11 cellular contexts compared by ENCODE assay signal in the genomic region with DNA sequence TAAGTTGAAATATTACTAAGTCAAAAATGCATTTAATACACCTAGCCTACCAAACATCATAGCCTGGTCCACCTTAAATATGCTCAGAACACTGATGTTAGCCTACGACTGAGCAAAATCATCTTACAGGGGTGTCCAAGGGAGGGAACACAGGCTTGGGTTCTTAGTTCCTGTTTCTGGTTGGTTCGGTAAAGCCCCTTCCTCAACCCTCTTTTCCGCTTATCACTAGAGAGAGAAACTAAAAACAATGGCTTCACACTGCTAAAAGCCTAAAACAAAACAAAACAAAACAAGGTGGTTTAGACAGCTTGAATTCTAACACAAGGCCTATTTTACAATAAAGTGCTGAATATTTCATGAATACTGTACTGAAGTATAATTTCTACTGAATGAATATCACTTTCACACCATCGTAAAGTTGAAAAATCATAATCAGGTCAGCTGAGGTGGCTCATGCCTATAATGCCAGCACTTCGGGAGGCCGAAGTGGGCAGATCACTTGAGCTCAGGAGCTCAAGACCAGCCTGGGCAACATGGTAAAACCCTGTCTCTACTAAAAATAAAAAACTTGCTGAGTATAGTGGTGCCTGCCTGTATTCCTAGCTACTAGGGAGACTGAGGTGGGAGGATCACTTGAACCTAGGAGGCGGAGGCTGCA.
DNase-seq lines count a peak whose midpoint lies in the region; ATAC-seq, FAIRE-seq and TF ChIP-seq lines count a peak whose summit lies in the region.
"Had no signal": no experiment of that assay in that cellular context is flagged by ENCODE, and none has a peak within 500 bp of the region (broad histone marks: within the 10 kb centered on the region; RNA-seq: fewer than 3 reads in every experiment).

No MANE protein-coding gene starts in this region.

- intact Hi-C loops in activated B cell treated with CpG ODN at 0.5 μM for 24 hours (cut with micrococcal nuclease), result loop anchor here (1.0 to 2.0 kb wide), 4 partner anchors 9 to 118 kb away; a partner anchor contains a TSS
- intact Hi-C loops in upper lobe of right lung (cut with DNase I), result no loop called here
- intact Hi-C loops in breast epithelium (cut with DNase I; ENCODE audit: low total_unique reads), result no loop called here

- DNase-seq in activated naive CD4-positive, alpha-beta T cell treated with anti-CD3 and anti-CD28 coated beads, Interleukin-2, amount 10 ng/mL, durations not matched to agents 7 days and 5 days, result no peak
- DNase-seq in activated naive CD4-positive, alpha-beta T cell treated with anti-CD3 and anti-CD28 coated beads, Interleukin-2, amount 50 U/mL, for 16 hours, result no peak
- DNase-seq in activated B cell treated with CpG ODN at 0.5 μM for 24 hours, result no peak
- DNase-seq in upper lobe of right lung, result no peak
- DNase-seq in breast epithelium (ENCODE audit: low spot score in 2 of 2), result no peak
- no peak for DNase-seq in stimulated activated CD8-positive, alpha-beta memory T cell treated with anti-CD3 and anti-CD28 coated beads, Interleukin-4, amount 100 ng/mL, for 48 hours
- DNase-seq in frontal cortex (ENCODE audit: low spot score in 2 of 2), result no peak
- DNase-seq: IMR-90 had no signal

- H3K27me3 ChIP-seq in upper lobe of right lung, result no peaks in the 10 kb centered on the region
- no peaks in the 10 kb centered on the region for H3K27me3 ChIP-seq in breast epithelium

- H3K4me3 ChIP-seq in upper lobe of right lung (no peak overlapping the region), breast epithelium (no peak overlapping the region)

- H3K27ac ChIP-seq in upper lobe of right lung (no peak overlapping the region), breast epithelium (no peak overlapping the region)
- H3K27ac ChIP-seq: C4-2B, VCaP had no signal

- H3K4me3 Mint-ChIP-seq in activated naive CD4-positive, alpha-beta T cell treated with anti-CD3 and anti-CD28 coated beads, Interleukin-2, amount 10 ng/mL, durations not matched to agents 7 days and 5 days, result peak overlapping the region; percentile 55
- peak overlapping the region; percentile 81 for H3K4me3 Mint-ChIP-seq in activated B cell treated with CpG ODN at 0.5 μM for 24 hours

- POLR2A ChIA-PET in activated B cell treated with CpG ODN at 0.5 μM for 24 hours (lab: Charles Lee), result interaction anchor here (1.0 to 2.3 kb wide), 3 partner anchors 40 to 118 kb away, joined by 4 to 11 read pairs (median 6); a partner anchor contains a TSS

- TF ChIP-seq CTCF in activated B cell treated with CpG ODN at 0.5 μM for 24 hours (IDR thresholded peaks at IDR 0.05) (no peak), upper lobe of right lung (IDR thresholded peaks at IDR 0.05) (no peak), breast epithelium (IDR thresholded peaks at IDR 0.05) (no peak)

- no peaks in the 10 kb centered on the region for H3K36me3 ChIP-seq in upper lobe of right lung
- H3K36me3 ChIP-seq in breast epithelium, result no peaks in the 10 kb centered on the region

- no peaks in the 10 kb centered on the region for H3K27me3 Mint-ChIP-seq in activated naive CD4-positive, alpha-beta T cell treated with anti-CD3 and anti-CD28 coated beads, Interleukin-2, amount 10 ng/mL, durations not matched to agents 7 days and 5 days
- no peaks in the 10 kb centered on the region for H3K27me3 Mint-ChIP-seq in activated B cell treated with CpG ODN at 0.5 μM for 24 hours

- H3K36me3 Mint-ChIP-seq in activated naive CD4-positive, alpha-beta T cell treated with anti-CD3 and anti-CD28 coated beads, Interleukin-2, amount 10 ng/mL, durations not matched to agents 7 days and 5 days, result peaks cover 12% of the 10 kb centered on the region
- peaks cover 10% of the 10 kb centered on the region for H3K36me3 Mint-ChIP-seq in activated B cell treated with CpG ODN at 0.5 μM for 24 hours (ENCODE audit: low read depth)

- H3K27ac Mint-ChIP-seq in activated naive CD4-positive, alpha-beta T cell treated with anti-CD3 and anti-CD28 coated beads, Interleukin-2, amount 10 ng/mL, durations not matched to agents 7 days and 5 days, result peak overlapping the region; percentile 84
- H3K27ac Mint-ChIP-seq in activated B cell treated with CpG ODN at 0.5 μM for 24 hours, result peak overlapping the region; percentile 94

- peaks cover 28% of the 10 kb centered on the region for H3K4me1 ChIP-seq in upper lobe of right lung
- peaks cover 0 to 5% of the 10 kb centered on the region in 2 donors for H3K4me1 ChIP-seq in breast epithelium

- H3K4me1 Mint-ChIP-seq in activated naive CD4-positive, alpha-beta T cell treated with anti-CD3 and anti-CD28 coated beads, Interleukin-2, amount 10 ng/mL, durations not matched to agents 7 days and 5 days, result peaks cover 47% of the 10 kb centered on the region
- H3K4me1 Mint-ChIP-seq in activated B cell treated with CpG ODN at 0.5 μM for 24 hours, result peaks cover 77% of the 10 kb centered on the region

- no peak for FAIRE-seq in frontal cortex (lab: Jason Lieb, UNC)

- no peak for TF ChIP-seq POLR2A in breast epithelium (IDR thresholded peaks at IDR 0.05)

- H3K9me3 ChIP-seq in upper lobe of right lung (no peaks in the 10 kb centered on the region), breast epithelium (no peaks in the 10 kb centered on the region)

- CTCF ChIA-PET in activated naive CD4-positive, alpha-beta T cell treated with anti-CD3 and anti-CD28 coated beads, Interleukin-2, amount 10 ng/mL, durations not matched to agents 7 days and 5 days (lab: Charles Lee), result interaction anchor here (1.3 to 1.5 kb wide), 2 partner anchors 53 to 190 kb away, joined by 3 to 4 read pairs; no protein-coding TSS in a partner anchor
- CTCF ChIA-PET in activated B cell treated with CpG ODN at 0.5 μM for 24 hours (lab: Charles Lee), result interaction anchor here (1.1 kb wide), 1 partner anchor 53 kb away, joined by 3 read pairs; no protein-coding TSS in a partner anchor

- ATAC-seq in HG02938 (IDR thresholded peaks at IDR 0.05; ENCODE audit: unreplicated experiment) (peak; percentile 95), activated B cell treated with CpG ODN at 0.5 μM for 24 hours (ENCODE audit: low read depth) (peak; percentile 96), upper lobe of right lung (peak; percentile 43)

- no peaks in the 10 kb centered on the region for H3K9me3 Mint-ChIP-seq in activated naive CD4-positive, alpha-beta T cell treated with anti-CD3 and anti-CD28 coated beads, Interleukin-2, amount 10 ng/mL, durations not matched to agents 7 days and 5 days
- H3K9me3 Mint-ChIP-seq in activated B cell treated with CpG ODN at 0.5 μM for 24 hours, result no peaks in the 10 kb centered on the region

Comparison
In these comparisons a context has a peak if more than half of its experiments do, and no peak if none do; other contexts are left out.
1. ATAC-seq: peak in every context shown above with its lines; median percentile 96 in activated B cell treated with CpG ODN at 0.5 μM for 24 hours; 95 in HG02938; 43 in upper lobe of right lung.